In the genomic region with DNA sequence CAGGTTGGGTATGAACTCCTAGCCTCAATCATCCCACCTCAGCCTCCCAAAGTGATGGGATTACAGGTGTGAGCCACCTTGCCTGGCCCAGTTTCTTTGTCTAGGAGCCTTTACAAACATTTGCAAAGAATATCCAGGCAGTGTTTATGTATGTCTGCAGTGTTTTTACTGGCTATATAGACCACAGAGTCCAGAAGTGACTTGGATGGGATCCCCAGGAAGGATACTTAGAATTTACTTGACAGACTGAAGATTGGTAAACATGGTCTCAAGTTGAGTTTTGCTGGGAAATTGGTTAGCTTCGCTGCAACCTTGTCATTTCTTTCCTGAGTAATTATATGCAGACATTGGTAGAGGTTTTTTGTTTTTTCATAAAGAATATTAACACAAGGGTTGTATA, we compare ENCODE assay signal across 1 cellular context.
TF ChIP-seq lines count a peak whose summit lies in the region.

No MANE protein-coding gene starts in this region.

TF ChIP-seq in H1, 55 proteins besides CTCF, POLR2A, EP300 and RAD21:
- TF ChIP-seq TAF7 (optimal IDR thresholded peaks at IDR 0.05; ENCODE audit: borderline replicate concordance, low read depth, low read length) (no peak), SP4 (IDR thresholded peaks at IDR 0.05; ENCODE audit: low read length) (no peak), RBBP5 (IDR thresholded peaks at IDR 0.05; ENCODE audit: borderline replicate concordance, low read depth, low read length) (no peak), HDAC2 (IDR thresholded peaks at IDR 0.05; ENCODE audit: borderline replicate concordance in 1 of 2, low read depth in 2 of 2, low read length in 2 of 2) (no peak), RXRA (IDR thresholded peaks at IDR 0.05; ENCODE audit: insufficient read depth, low read depth, low read length) (no peak), MAFK (IDR thresholded peaks at IDR 0.05; ENCODE audit: low read depth, low read length) (no peak), HDAC6 (IDR thresholded peaks at IDR 0.05; ENCODE audit: low read depth, low read length) (no peak), KDM4A (IDR thresholded peaks at IDR 0.05; ENCODE audit: low read depth, low read length, severe bottlenecking) (no peak), SIX5 (IDR thresholded peaks at IDR 0.05; ENCODE audit: low read depth, low read length) (no peak), TEAD4 (IDR thresholded peaks at IDR 0.05; ENCODE audit: low read depth, low read length) (no peak), SRF (IDR thresholded peaks at IDR 0.05; ENCODE audit: low read depth, low read length) (no peak), BCL11A (IDR thresholded peaks at IDR 0.05; ENCODE audit: low read depth in 2 of 2, low read length in 2 of 2) (no peak), JUND (IDR thresholded peaks at IDR 0.05; ENCODE audit: low read length) (no peak), SAP30 (IDR thresholded peaks at IDR 0.05; ENCODE audit: insufficient read depth, insufficient replicate concordance, low read length) (no peak)
- TF ChIP-seq, protein P1, sequence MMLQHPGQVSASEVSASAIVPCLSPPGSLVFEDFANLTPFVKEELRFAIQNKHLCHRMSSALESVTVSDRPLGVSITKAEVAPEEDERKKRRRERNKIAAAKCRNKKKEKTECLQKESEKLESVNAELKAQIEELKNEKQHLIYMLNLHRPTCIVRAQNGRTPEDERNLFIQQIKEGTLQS (IDR thresholded peaks at IDR 0.05; ENCODE audit: insufficient read depth, low read depth, low read length) = no peak
- TF ChIP-seq, protein P2, sequence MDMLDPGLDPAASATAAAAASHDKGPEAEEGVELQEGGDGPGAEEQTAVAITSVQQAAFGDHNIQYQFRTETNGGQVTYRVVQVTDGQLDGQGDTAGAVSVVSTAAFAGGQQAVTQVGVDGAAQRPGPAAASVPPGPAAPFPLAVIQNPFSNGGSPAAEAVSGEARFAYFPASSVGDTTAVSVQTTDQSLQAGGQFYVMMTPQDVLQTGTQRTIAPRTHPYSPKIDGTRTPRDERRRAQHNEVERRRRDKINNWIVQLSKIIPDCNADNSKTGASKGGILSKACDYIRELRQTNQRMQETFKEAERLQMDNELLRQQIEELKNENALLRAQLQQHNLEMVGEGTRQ (IDR thresholded peaks at IDR 0.05; ENCODE audit: low read length) = no peak
- TF ChIP-seq, protein P3, sequence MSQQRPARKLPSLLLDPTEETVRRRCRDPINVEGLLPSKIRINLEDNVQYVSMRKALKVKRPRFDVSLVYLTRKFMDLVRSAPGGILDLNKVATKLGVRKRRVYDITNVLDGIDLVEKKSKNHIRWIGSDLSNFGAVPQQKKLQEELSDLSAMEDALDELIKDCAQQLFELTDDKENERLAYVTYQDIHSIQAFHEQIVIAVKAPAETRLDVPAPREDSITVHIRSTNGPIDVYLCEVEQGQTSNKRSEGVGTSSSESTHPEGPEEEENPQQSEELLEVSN (IDR thresholded peaks at IDR 0.05) = no peak
